1 cellular context compared by ENCODE assay signal in genomic region chr11:66638177-66639065, GRCh38.
A peak's percentile ranks its signal among the peaks of the same experiment; 100 is the strongest.
TF ChIP-seq lines count a peak whose summit lies in the region.

Gene RBM4 (plus strand): TSS chr11:66638703. CDS start chr11:66639712, 1,009 bp downstream.

TF ChIP-seq in HepG2, 621 proteins besides CTCF, POLR2A, EP300 and RAD21 (continued from another document and continues in another):
- TF ChIP-seq ZHX2 (IDR thresholded peaks at IDR 0.05; ENCODE audit: low read depth) = peak; percentile 94
- TF ChIP-seq ZHX2 (CRISPR knock-in tag; IDR thresholded peaks at IDR 0.05; ENCODE audit: borderline replicate concordance) = no peak
- TF ChIP-seq YEATS4 (CRISPR knock-in tag; IDR thresholded peaks at IDR 0.05; ENCODE audit: borderline replicate concordance) = peak; percentile 92
- no peak for TF ChIP-seq CBX5 (CRISPR knock-in tag; IDR thresholded peaks at IDR 0.05; ENCODE audit: borderline replicate concordance)
- peak; percentile 56 for TF ChIP-seq GABPB1 (CRISPR knock-in tag; IDR thresholded peaks at IDR 0.05)
- TF ChIP-seq CHCHD3 (CRISPR knock-in tag; IDR thresholded peaks at IDR 0.05) = 0 out of 2 replicates have a peak, but pooled peaks have one; percentile 32
- TF ChIP-seq NFYB (CRISPR knock-in tag; IDR thresholded peaks at IDR 0.05) = peak; percentile 94
- TF ChIP-seq FOXK1 (CRISPR knock-in tag; IDR thresholded peaks at IDR 0.05; ENCODE audit: borderline replicate concordance, low read depth) = no peak
- no peak for TF ChIP-seq TCF7L2 (IDR thresholded peaks at IDR 0.05; ENCODE audit: low read depth, low read length)
- TF ChIP-seq PHF5A (CRISPR knock-in tag; IDR thresholded peaks at IDR 0.05; ENCODE audit: low read depth, unreplicated experiment) = peak; percentile 25
- TF ChIP-seq ZNF580 (CRISPR knock-in tag; IDR thresholded peaks at IDR 0.05; ENCODE audit: borderline replicate concordance, low read depth) = 0 out of 2 replicates have a peak, but pooled peaks have one; percentile 2
- no peak for TF ChIP-seq ATF4 (CRISPR knock-in tag; IDR thresholded peaks at IDR 0.05)
- peak; percentile 50; the same call in 1 of the 2 replicates for TF ChIP-seq MTERF4 (CRISPR knock-in tag; IDR thresholded peaks at IDR 0.05)
- TF ChIP-seq MLLT10 (CRISPR knock-in tag; IDR thresholded peaks at IDR 0.05) = no peak
- peak; percentile 38; the same call in 1 of the 2 replicates for TF ChIP-seq REPIN1 (CRISPR knock-in tag; IDR thresholded peaks at IDR 0.05; ENCODE audit: borderline replicate concordance, low read depth)
- no peak for TF ChIP-seq NAIF1 (CRISPR knock-in tag; IDR thresholded peaks at IDR 0.05; ENCODE audit: borderline replicate concordance)
- no peak for TF ChIP-seq ZNF589 (CRISPR knock-in tag; conservative IDR thresholded peaks at IDR 0.05)
- peak; percentile 59 for TF ChIP-seq SP4 (CRISPR knock-in tag; IDR thresholded peaks at IDR 0.05)
- no peak for TF ChIP-seq SMARCE1 (IDR thresholded peaks at IDR 0.05; ENCODE audit: borderline replicate concordance)
- TF ChIP-seq JDP2 (CRISPR knock-in tag; IDR thresholded peaks at IDR 0.05; ENCODE audit: borderline replicate concordance) = no peak
- TF ChIP-seq PRPF4 (IDR thresholded peaks at IDR 0.05; ENCODE audit: low read depth, low read length, poor library complexity, severe bottlenecking) = peak; percentile 45
- 0 out of 2 replicates have a peak, but pooled peaks have one; percentile 24 for TF ChIP-seq ZNF430 (CRISPR knock-in tag; IDR thresholded peaks at IDR 0.05)
- TF ChIP-seq ZNF724P (CRISPR knock-in tag; IDR thresholded peaks at IDR 0.05; ENCODE audit: borderline replicate concordance) = peak; percentile 10; the same call in 1 of the 2 replicates
- no peak for TF ChIP-seq U2AF2 (IDR thresholded peaks at IDR 0.05; ENCODE audit: low read depth, low read length)
- TF ChIP-seq ZNF274 (CRISPR knock-in tag; IDR thresholded peaks at IDR 0.05) = no peak
- peak; percentile 42; the same call in 1 of the 2 replicates for TF ChIP-seq SMAD1 (CRISPR knock-in tag; IDR thresholded peaks at IDR 0.05; ENCODE audit: borderline replicate concordance, low read depth)
- TF ChIP-seq NCOR1 (IDR thresholded peaks at IDR 0.05; ENCODE audit: borderline replicate concordance, low read length) = no peak; the same call in 1 of the 2 replicates
- TF ChIP-seq ZBTB49 (CRISPR knock-in tag; IDR thresholded peaks at IDR 0.05; ENCODE audit: borderline replicate concordance) = peak; percentile 18; the same call in 1 of the 2 replicates
- no peak; the same call in 1 of the 2 replicates for TF ChIP-seq CCDC6 (CRISPR knock-in tag; IDR thresholded peaks at IDR 0.05)
- peak; percentile 97 for TF ChIP-seq POLR2G (IDR thresholded peaks at IDR 0.05; ENCODE audit: low read depth, low read length)
- no peak for TF ChIP-seq JUN (CRISPR knock-in tag; IDR thresholded peaks at IDR 0.05)
- peak; percentile 50; the same call in 1 of the 2 replicates for TF ChIP-seq GATA4 (IDR thresholded peaks at IDR 0.05; ENCODE audit: borderline replicate concordance, low read depth)
- TF ChIP-seq TAF15 (IDR thresholded peaks at IDR 0.05; ENCODE audit: low read depth, low read length, poor library complexity, severe bottlenecking) = peak; percentile 33
- TF ChIP-seq PRMT3 (CRISPR knock-in tag; IDR thresholded peaks at IDR 0.05; ENCODE audit: borderline replicate concordance, low read depth) = no peak
- 0 out of 2 replicates have a peak, but pooled peaks have one; percentile 83 for TF ChIP-seq ZNF709 (CRISPR knock-in tag; IDR thresholded peaks at IDR 0.05)
- peak; percentile 51; the same call in 1 of the 2 replicates for TF ChIP-seq ARNT2 (CRISPR knock-in tag; IDR thresholded peaks at IDR 0.05; ENCODE audit: low read depth)
- peak; percentile 33; the same call in 1 of the 2 replicates for TF ChIP-seq PRDM10 (CRISPR knock-in tag; IDR thresholded peaks at IDR 0.05; ENCODE audit: low read depth)
- TF ChIP-seq NR0B2 (CRISPR knock-in tag; IDR thresholded peaks at IDR 0.05) = peak; percentile 71; the same call in 1 of the 2 replicates
- peak; percentile 64 for TF ChIP-seq GATAD1 (CRISPR knock-in tag; IDR thresholded peaks at IDR 0.05)
- peak; percentile 97 for TF ChIP-seq ZNF687 (CRISPR knock-in tag; IDR thresholded peaks at IDR 0.05)
- TF ChIP-seq NRL (CRISPR knock-in tag; IDR thresholded peaks at IDR 0.05; ENCODE audit: borderline replicate concordance) = peak; percentile 54; the same call in 1 of the 2 replicates
- 0 out of 2 replicates have a peak, but pooled peaks have one; percentile 63 for TF ChIP-seq KLF6 (CRISPR knock-in tag; IDR thresholded peaks at IDR 0.05)
- TF ChIP-seq PITX1 (CRISPR knock-in tag; IDR thresholded peaks at IDR 0.05) = no peak
